In the genomic region with DNA sequence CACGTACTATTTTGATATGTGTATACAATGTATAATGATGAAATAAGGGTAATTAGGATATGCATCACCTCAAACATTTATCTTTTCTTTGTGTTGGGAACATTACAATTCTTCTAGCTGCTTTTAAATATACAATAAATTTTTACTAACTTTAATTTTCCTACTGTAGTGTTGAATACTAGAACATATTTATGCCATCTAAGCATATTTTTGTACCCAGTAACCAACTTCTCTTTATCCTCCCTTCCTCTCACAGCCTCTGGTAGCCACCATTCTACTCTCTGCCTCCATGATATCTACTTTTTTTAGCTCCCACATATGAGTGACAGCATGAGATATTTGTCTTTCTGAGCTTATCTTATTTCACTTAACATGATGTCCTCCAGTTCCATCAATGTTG, we compare ENCODE assay signal across 35 cellular contexts.
DNase-seq lines count a peak whose midpoint lies in the region; ATAC-seq, FAIRE-seq and TF ChIP-seq lines count a peak whose summit lies in the region.
"Had no signal": no experiment of that assay in that cellular context is flagged by ENCODE, and none has a peak within 500 bp of the region (broad histone marks: within the 10 kb centered on the region; RNA-seq: fewer than 3 reads in every experiment).

No MANE protein-coding gene starts in this region.

- TF ChIP-seq CTCF in HepG2 (CRISPR knock-in tag; IDR thresholded peaks at IDR 0.05) = no peak
- no peak for TF ChIP-seq CTCF in right lobe of liver (IDR thresholded peaks at IDR 0.05)
- no peak for TF ChIP-seq CTCF in A549 (IDR thresholded peaks at IDR 0.05)
- no peak for TF ChIP-seq CTCF in IMR-90 (conservative IDR thresholded peaks at IDR 0.05; ENCODE audit: low read depth, low read length)
- TF ChIP-seq CTCF in K562 (IDR thresholded peaks at IDR 0.05 in 2 of 3, conservative IDR thresholded peaks at IDR 0.05 in 1 of 3; ENCODE audit: insufficient read depth in 2 of 3, low read depth in 1 of 3, low read length in 3 of 3) = no peak

- H4K91ac ChIP-seq in IMR-90 (ENCODE audit: insufficient read depth, low read depth, low read length) = no peak overlapping the region

- no peaks in the 10 kb centered on the region for H3K79me1 ChIP-seq in IMR-90 (ENCODE audit: low read depth in 1 of 2, low read length in 2 of 2)

- H3K36me3 ChIP-seq in HepG2 (replicated peaks in 1 of 2; ENCODE audit: control insufficient read depth in 1 of 2, insufficient read depth in 2 of 2, low read length in 2 of 2) = no peaks in the 10 kb centered on the region
- H3K36me3 ChIP-seq in right lobe of liver = no peaks in the 10 kb centered on the region
- H3K36me3 ChIP-seq in IMR-90 (ENCODE audit: control insufficient read depth, insufficient read depth, low read length) = no peaks in the 10 kb centered on the region
- H3K36me3 ChIP-seq in K562 (ENCODE audit: control insufficient read depth, insufficient read depth, low read length) = no peaks in the 10 kb centered on the region
- H3K36me3 ChIP-seq: BE2C; BLaER1; BLaER1 treated with 17β-estradiol and CSF1 and Interleukin-3, amounts not matched to agents 10 nM and 100 nM had no signal

- dilution Hi-C loops in IMR-90 (cut with HindIII; ENCODE audit: low sequenced_read_pairs, unreplicated experiment) = no loop called here

- POLR2A ChIA-PET in HepG2 (lab: Yijun Ruan, JAX) (no interaction called here), A549 (lab: Yijun Ruan, JAX) (no interaction called here), IMR-90 (lab: Charles Lee; ENCODE audit: unreplicated experiment) (no interaction called here), K562 (lab: Yijun Ruan, JAX) (no interaction called here)

- CTCF ChIA-PET in HepG2 (lab: Yijun Ruan, JAX; ENCODE audit: low intra/inter-chr PET ratio, low total read pairs) = no interaction called here
- CTCF ChIA-PET in A549 (lab: Yijun Ruan, JAX) = no interaction called here
- CTCF ChIA-PET in IMR-90 (lab: Yijun Ruan, JAX) = no interaction called here
- CTCF ChIA-PET in K562 (lab: Yijun Ruan, JAX; ENCODE audit: low intra/inter-chr PET ratio) = interaction anchor here (0.5 kb wide), 1 partner anchor 23 kb away, joined by 3 read pairs; no protein-coding TSS in a partner anchor

- no peak for TF ChIP-seq POLR2A in HepG2 (IDR thresholded peaks at IDR 0.05; ENCODE audit: insufficient read depth in 1 of 2, low read depth in 2 of 2, low read length in 2 of 2)
- TF ChIP-seq POLR2A in right lobe of liver (IDR thresholded peaks at IDR 0.05) = no peak
- no peak for TF ChIP-seq POLR2A in A549 (IDR thresholded peaks at IDR 0.05; ENCODE audit: low read length)
- TF ChIP-seq POLR2A in IMR-90 (IDR thresholded peaks at IDR 0.05; ENCODE audit: low read depth, low read length) = no peak
- TF ChIP-seq POLR2A in K562 (conservative IDR thresholded peaks at IDR 0.05) = no peak

- H3K23ac ChIP-seq in IMR-90 (ENCODE audit: low read depth, low read length) = no peak overlapping the region

- 3% methylated on average over 1 of the region's 1 CpG for WGBS in HepG2 (ENCODE audit: low lambda C conversion rate)
- 54% methylated on average over 1 of the region's 1 CpG for WGBS in right lobe of liver (ENCODE audit: insufficient coverage, low coverage, low lambda C conversion rate, missing lambda C conversion rate)
- 24% methylated on average over 1 of the region's 1 CpG for WGBS in A549 (ENCODE audit: missing lambda C conversion rate)
- WGBS in IMR-90 (ENCODE audit: extremely low coverage in 2 of 2, insufficient read length in 1 of 2), 2 experiments = no CpG with 5 or more reads among the region's 1 CpG
- WGBS in K562 (ENCODE audit: insufficient coverage, low coverage, missing lambda C conversion rate) = 0% methylated on average over 1 of the region's 1 CpG

- no peak overlapping the region for H3K56ac ChIP-seq in IMR-90 (ENCODE audit: extremely low read depth, insufficient read depth, low read length)

- BruUV-seq in HepG2 (replicated peaks; lab: Mats Ljungman, UMichigan) (no TSS peak), IMR-90 (replicated peaks; lab: Mats Ljungman, UMichigan) (no TSS peak), K562 (replicated peaks; lab: Mats Ljungman, UMichigan) (no TSS peak)

- no peaks in the 10 kb centered on the region for H3K79me2 ChIP-seq in HepG2 (ENCODE audit: insufficient read depth, low read length)
- H3K79me2 ChIP-seq in K562 (ENCODE audit: control insufficient read depth, insufficient read depth, low read length) = no peaks in the 10 kb centered on the region

- FAIRE-seq in HepG2 (lab: Jason Lieb, UNC) = no peak
- FAIRE-seq in A549 (lab: Jason Lieb, UNC) = no peak
- no peak for FAIRE-seq in K562 (lab: Jason Lieb, UNC)
- FAIRE-seq: A204.1, D721Med had no signal

- H2BK15ac ChIP-seq in IMR-90 (ENCODE audit: low read depth, low read length) = no peak overlapping the region

- H3K18ac ChIP-seq in IMR-90 (ENCODE audit: low read depth, low read length) = no peak overlapping the region

- H3K4me3 Mint-ChIP-seq in activated T-helper 1 cell treated with anti-CD3 and anti-CD28 coated beads, Interleukin-12 subunit alpha, Interleukin-12 subunit beta, Interleukin-2, Interleukin-4 antibody, amounts not matched to agents 30 ng/mL and 10 ng/mL and 1 ng/mL, durations not matched to agents 14 hours and 24 hours and 36 hours = no peak overlapping the region
- H3K4me3 Mint-ChIP-seq: B cell; CD14-positive monocyte; CD4-positive, alpha-beta memory T cell; CD4-positive, alpha-beta T cell; CD4-positive, CD25-positive, alpha-beta regulatory T cell; CD8-positive, alpha-beta memory T cell; CD8-positive, alpha-beta T cell had no signal

- ATAC-seq in HepG2 (no peak), right lobe of liver (no peak), A549 (no peak), IMR-90 (ENCODE audit: low read depth) (no peak), K562 (no peak), HG03378 (IDR thresholded peaks at IDR 0.05; ENCODE audit: unreplicated experiment) (no peak)
- ATAC-seq: CD8-positive, alpha-beta T cell had no signal

- TF ChIP-seq EP300 in HepG2 (IDR thresholded peaks at IDR 0.05; ENCODE audit: low read depth in 2 of 2, low read length in 2 of 2) (no peak), HepG2 (CRISPR knock-in tag; IDR thresholded peaks at IDR 0.05; ENCODE audit: borderline replicate concordance) (no peak), A549 (IDR thresholded peaks at IDR 0.05) (no peak), K562 (IDR thresholded peaks at IDR 0.05; ENCODE audit: low read length) (no peak)

- no peak overlapping the region for H2BK120ac ChIP-seq in IMR-90 (ENCODE audit: low read depth, low read length)

- H3K4me1 ChIP-seq in HepG2 (ENCODE audit: insufficient read depth, low read length) = no peaks in the 10 kb centered on the region
- H3K4me1 ChIP-seq in right lobe of liver = peaks cover 0 to 2% (median 0%) of the 10 kb centered on the region in 4 donors
- no peaks in the 10 kb centered on the region for H3K4me1 ChIP-seq in A549
- H3K4me1 ChIP-seq in IMR-90 (ENCODE audit: control insufficient read depth, insufficient read depth, low read length) = no peaks in the 10 kb centered on the region
- no peaks in the 10 kb centered on the region for H3K4me1 ChIP-seq in K562 (replicated peaks in 1 of 2; ENCODE audit: control insufficient read depth in 2 of 2, insufficient read depth in 2 of 2, low read length in 2 of 2)
- H3K4me1 ChIP-seq: BE2C; BLaER1; BLaER1 treated with 17β-estradiol and CSF1 and Interleukin-3, amounts not matched to agents 10 nM and 100 nM; Caco-2 had no signal

- H3K27me3 ChIP-seq in HepG2 (ENCODE audit: control insufficient read depth in 1 of 2, insufficient read depth in 2 of 2, low read length in 2 of 2) (no peaks in the 10 kb centered on the region; a peak in 1 of 5 replicates), right lobe of liver (no peaks in the 10 kb centered on the region), IMR-90 (ENCODE audit: control insufficient read depth, insufficient read depth, low read length) (no peaks in the 10 kb centered on the region), K562 (ENCODE audit: control insufficient read depth in 2 of 2, insufficient read depth in 2 of 2, low read length in 2 of 2) (no peaks in the 10 kb centered on the region)
- H3K27me3 ChIP-seq: BE2C; BLaER1; BLaER1 treated with 17β-estradiol and CSF1 and Interleukin-3, amounts not matched to agents 10 nM and 100 nM had no signal

- H3K14ac ChIP-seq in IMR-90 (replicated peaks; ENCODE audit: low read depth, low read length) = no peak overlapping the region

- H3K9me1 ChIP-seq in IMR-90 (ENCODE audit: insufficient read depth, low read length) (no peaks in the 10 kb centered on the region), K562 (ENCODE audit: control insufficient read depth, insufficient read depth, low read length) (no peaks in the 10 kb centered on the region)

- no peak overlapping the region for H3K4me2 ChIP-seq in HepG2 (ENCODE audit: low read depth, low read length)
- H3K4me2 ChIP-seq in A549 = no peak overlapping the region
- no peak overlapping the region for H3K4me2 ChIP-seq in IMR-90 (ENCODE audit: low read depth, low read length)
- H3K4me2 ChIP-seq in K562 (ENCODE audit: insufficient read depth, low read length) = no peak overlapping the region
- H3K4me2 ChIP-seq: BLaER1; BLaER1 treated with 17β-estradiol and CSF1 and Interleukin-3, amounts not matched to agents 10 nM and 100 nM had no signal

- H4K5ac ChIP-seq in IMR-90 (ENCODE audit: low read depth, low read length) = no peak overlapping the region

- H4K8ac ChIP-seq in IMR-90 (ENCODE audit: low read depth in 2 of 2, low read length in 2 of 2) = no peak overlapping the region

- H3K4me1 Mint-ChIP-seq in activated T-helper 1 cell treated with anti-CD3 and anti-CD28 coated beads, Interleukin-12 subunit alpha, Interleukin-12 subunit beta, Interleukin-2, Interleukin-4 antibody, amounts not matched to agents 30 ng/mL and 10 ng/mL and 1 ng/mL, durations not matched to agents 14 hours and 24 hours and 36 hours (ENCODE audit: low read depth) = no peaks in the 10 kb centered on the region
- H3K4me1 Mint-ChIP-seq: B cell; CD14-positive monocyte; CD4-positive, alpha-beta memory T cell; CD4-positive, CD25-positive, alpha-beta regulatory T cell; CD8-positive, alpha-beta memory T cell had no signal

- no peak overlapping the region for H2BK5ac ChIP-seq in IMR-90 (ENCODE audit: low read depth, low read length, poor library complexity, severe bottlenecking)

- H4K20me1 ChIP-seq in HepG2 (ENCODE audit: insufficient read depth, low read length) = no peaks in the 10 kb centered on the region
- H4K20me1 ChIP-seq in IMR-90 (ENCODE audit: insufficient read depth, low read length) = no peaks in the 10 kb centered on the region
- H4K20me1 ChIP-seq in K562 (replicated peaks; ENCODE audit: control insufficient read depth, insufficient read depth, low read length) = no peaks in the 10 kb centered on the region
- H4K20me1 ChIP-seq: BLaER1; BLaER1 treated with 17β-estradiol and CSF1 and Interleukin-3, amounts not matched to agents 10 nM and 100 nM had no signal

- H2AK9ac ChIP-seq in IMR-90 (replicated peaks; ENCODE audit: low read depth, low read length, poor library complexity) = no peak overlapping the region

- no peak overlapping the region for H3K27ac Mint-ChIP-seq in activated T-helper 1 cell treated with anti-CD3 and anti-CD28 coated beads, Interleukin-12 subunit alpha, Interleukin-12 subunit beta, Interleukin-2, Interleukin-4 antibody, amounts not matched to agents 30 ng/mL and 10 ng/mL and 1 ng/mL, durations not matched to agents 14 hours and 24 hours and 36 hours
- H3K27ac Mint-ChIP-seq: B cell; CD14-positive monocyte; CD4-positive, alpha-beta memory T cell; CD4-positive, alpha-beta T cell; CD4-positive, CD25-positive, alpha-beta regulatory T cell; CD8-positive, alpha-beta memory T cell; CD8-positive, alpha-beta T cell had no signal

- DNase-seq in HepG2 (ENCODE audit: low spot score) (no peak), right lobe of liver (no peak), A549 (ENCODE audit: low read depth in 1 of 2, low spot score in 1 of 2) (no peak), IMR-90 (no peak), K562 (ENCODE audit: extremely low read depth in 1 of 4, low spot score in 3 of 4) (no peak), hippocampal formation (lab: John Stamatoyannopoulos, UW) (no peak)
- DNase-seq in activated T-helper 1 cell treated with anti-CD3 and anti-CD28 coated beads, Interleukin-12 subunit alpha, Interleukin-12 subunit beta, Interleukin-2, Interleukin-4 antibody, amounts not matched to agents 30 ng/mL and 10 ng/mL and 1 ng/mL, durations not matched to agents 14 hours and 24 hours and 36 hours (ENCODE audit: low spot score) = no peak
- DNase-seq: 8988T; ACHN; AML-193; BE2C; C1 segment of cervical spinal cord; Caco-2; Calu3; CD4-positive, alpha-beta memory T cell; CD4-positive, alpha-beta T cell; CD4-positive, CD25-positive, alpha-beta regulatory T cell; CD8-positive, alpha-beta memory T cell; CD8-positive, alpha-beta T cell; COR-L47; DMS 273 treated with DMSO at 0.1 percent for 48 hours; DMS153; DMS53; DMS79; DMS79 treated with DMSO at 0.1 percent for 48 hours; DND-41 had no signal

- TF ChIP-seq RAD21 in HepG2 (CRISPR knock-in tag; IDR thresholded peaks at IDR 0.05) (no peak), A549 (conservative IDR thresholded peaks at IDR 0.05 in 1 of 2, IDR thresholded peaks at IDR 0.05 in 1 of 2) (no peak), IMR-90 (IDR thresholded peaks at IDR 0.05; ENCODE audit: low read length) (no peak), K562 (CRISPR knock-in tag; conservative IDR thresholded peaks at IDR 0.05 in 1 of 2, IDR thresholded peaks at IDR 0.05 in 1 of 2) (no peak)

- H3K4ac ChIP-seq in IMR-90 (ENCODE audit: low read depth, low read length) = no peak overlapping the region

- H3K9me3 ChIP-seq in HepG2 (ENCODE audit: low read length) (no peaks in the 10 kb centered on the region), right lobe of liver (no peaks in the 10 kb centered on the region), A549 (no peaks in the 10 kb centered on the region), IMR-90 (ENCODE audit: control insufficient read depth, insufficient read depth, low read length) (no peaks in the 10 kb centered on the region; the same call in 1 of the 2 replicates), K562 (replicated peaks; ENCODE audit: control insufficient read depth, insufficient read depth, low read depth, low read length) (no peaks in the 10 kb centered on the region)
- H3K9me3 ChIP-seq: BE2C; BLaER1; BLaER1 treated with 17β-estradiol and CSF1 and Interleukin-3, amounts not matched to agents 10 nM and 100 nM; Caco-2 had no signal

- intact Hi-C loops in HepG2 (cut with micrococcal nuclease; ENCODE audit: unreplicated experiment) = no loop called here
- intact Hi-C loops in right lobe of liver (cut with DNase I) = no loop called here
- intact Hi-C loops in IMR-90 (cut with micrococcal nuclease) = no loop called here
- intact Hi-C loops in K562 (cut with micrococcal nuclease) = no loop called here
- intact Hi-C loops in activated T-helper 1 cell treated with anti-CD3 and anti-CD28 coated beads, Interleukin-12 subunit alpha, Interleukin-12 subunit beta, Interleukin-2, Interleukin-4 antibody, amounts not matched to agents 30 ng/mL and 10 ng/mL and 1 ng/mL, durations not matched to agents 14 hours and 24 hours and 36 hours (cut with micrococcal nuclease) = no loop called here

- H3K9ac ChIP-seq in HepG2 (ENCODE audit: insufficient read depth, low read depth, low read length) (no peak overlapping the region), IMR-90 (ENCODE audit: low read depth, low read length) (no peak overlapping the region), K562 (ENCODE audit: insufficient read depth in 1 of 2, low read depth in 2 of 2, low read length in 2 of 2) (no peak overlapping the region)
- H3K9ac ChIP-seq: BLaER1; BLaER1 treated with 17β-estradiol and CSF1 and Interleukin-3, amounts not matched to agents 10 nM and 100 nM had no signal

- H3K9me3 Mint-ChIP-seq in activated T-helper 1 cell treated with anti-CD3 and anti-CD28 coated beads, Interleukin-12 subunit alpha, Interleukin-12 subunit beta, Interleukin-2, Interleukin-4 antibody, amounts not matched to agents 30 ng/mL and 10 ng/mL and 1 ng/mL, durations not matched to agents 14 hours and 24 hours and 36 hours = no peaks in the 10 kb centered on the region

- H2AK5ac ChIP-seq in IMR-90 (ENCODE audit: low read depth, low read length) = no peak overlapping the region

- in situ Hi-C loops in HepG2 (cut with HindIII; ENCODE audit: extremely low pct_ligation_motif_present, low pct_unique_long_range_greater_than_20kb) = no loop called here
- in situ Hi-C loops in IMR-90 (cut with MboI; ENCODE audit: low sequenced_read_pairs) = no loop called here
- in situ Hi-C loops in K562 (cut with MboI) = no loop called here

- no peak overlapping the region for H3K4me3 ChIP-seq in HepG2 (replicated peaks in 1 of 3; ENCODE audit: insufficient read depth in 1 of 3, low read depth in 2 of 3, low read length in 3 of 3)
- H3K4me3 ChIP-seq in right lobe of liver = no peak overlapping the region
- H3K4me3 ChIP-seq in A549 = no peak overlapping the region
- no peak overlapping the region for H3K4me3 ChIP-seq in IMR-90 (ENCODE audit: insufficient read depth, low read depth, low read length)
- H3K4me3 ChIP-seq in K562 = no peak overlapping the region
- H3K4me3 ChIP-seq: BLaER1; BLaER1 treated with 17β-estradiol and CSF1 and Interleukin-3, amounts not matched to agents 10 nM and 100 nM had no signal

- H3K36me3 Mint-ChIP-seq in activated T-helper 1 cell treated with anti-CD3 and anti-CD28 coated beads, Interleukin-12 subunit alpha, Interleukin-12 subunit beta, Interleukin-2, Interleukin-4 antibody, amounts not matched to agents 30 ng/mL and 10 ng/mL and 1 ng/mL, durations not matched to agents 14 hours and 24 hours and 36 hours (ENCODE audit: low read depth) = no peaks in the 10 kb centered on the region
- H3K36me3 Mint-ChIP-seq: CD14-positive monocyte; CD4-positive, alpha-beta memory T cell; CD4-positive, CD25-positive, alpha-beta regulatory T cell; CD8-positive, alpha-beta memory T cell; CD8-positive, alpha-beta T cell had no signal

- H2BK20ac ChIP-seq in IMR-90 (ENCODE audit: low read depth, low read length) = no peak overlapping the region

- H2AFZ ChIP-seq in HepG2 (ENCODE audit: low read length) (no peak overlapping the region), IMR-90 (replicated peaks; ENCODE audit: low read length, poor library complexity) (no peak overlapping the region), K562 (ENCODE audit: low read depth, low read length) (no peak overlapping the region)

- H3K27ac ChIP-seq in HepG2 (ENCODE audit: extremely low read length, insufficient read depth, low read length) (no peak overlapping the region), right lobe of liver (no peak overlapping the region), A549 (no peak overlapping the region), IMR-90 (ENCODE audit: insufficient read depth, low read length) (no peak overlapping the region), K562 (ENCODE audit: extremely low read depth, low read depth, low read length) (no peak overlapping the region)
- H3K27ac ChIP-seq: 22Rv1; BLaER1; BLaER1 treated with 17β-estradiol and CSF1 and Interleukin-3, amounts not matched to agents 10 nM and 100 nM; C4-2B had no signal

- no peaks in the 10 kb centered on the region for H3K27me3 Mint-ChIP-seq in activated T-helper 1 cell treated with anti-CD3 and anti-CD28 coated beads, Interleukin-12 subunit alpha, Interleukin-12 subunit beta, Interleukin-2, Interleukin-4 antibody, amounts not matched to agents 30 ng/mL and 10 ng/mL and 1 ng/mL, durations not matched to agents 14 hours and 24 hours and 36 hours (ENCODE audit: insufficient read depth)
- H3K27me3 Mint-ChIP-seq: B cell; CD4-positive, alpha-beta memory T cell; CD4-positive, alpha-beta T cell; CD4-positive, CD25-positive, alpha-beta regulatory T cell had no signal

Comparison
In these comparisons a context has a peak if more than half of its experiments do, and no peak if none do; other contexts are left out.
1. Of the 241 proteins assayed by ChIP-seq in both HepG2 and K562: peak only in HepG2: MAFF and MAFK; only in K562: none; in both: none; in neither: 239.